ENCODE assay signal across 10 cellular contexts in the genomic region with DNA sequence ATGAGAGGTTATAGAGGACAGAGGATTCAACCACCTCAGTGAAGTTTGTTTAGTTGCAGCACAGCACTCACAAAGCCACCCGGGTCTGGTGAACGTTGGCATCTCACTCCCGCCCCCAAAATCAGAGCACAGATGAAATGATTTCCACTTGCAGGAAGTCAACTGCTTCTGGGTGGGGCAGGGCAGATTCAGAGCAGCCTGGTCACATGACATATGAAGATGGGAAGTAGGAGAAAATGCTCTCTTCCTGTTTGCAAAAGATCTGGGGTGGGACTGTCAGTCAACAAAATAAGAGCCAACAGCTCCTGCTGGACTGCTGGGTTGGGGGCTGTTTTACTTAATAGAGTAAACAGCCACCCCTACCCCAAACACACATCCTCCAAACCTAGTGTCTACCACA. TPM values are rescaled to one million over a fixed set of nuclear protein-coding genes. Genes with fewer than 3 reads are reported as not detected.
DNase-seq lines count a peak whose midpoint lies in the region; ATAC-seq, FAIRE-seq and TF ChIP-seq lines count a peak whose summit lies in the region.
"Had no signal": no experiment of that assay in that cellular context is flagged by ENCODE, and none has a peak within 500 bp of the region (broad histone marks: within the 10 kb centered on the region; RNA-seq: fewer than 3 reads in every experiment).

No MANE protein-coding gene starts in this region.

- peaks cover 5 to 6% of the 10 kb centered on the region in 2 donors for H3K9me3 Mint-ChIP-seq in activated naive CD4-positive, alpha-beta T cell treated with anti-CD3 and anti-CD28 coated beads, Interleukin-2, amount 50 U/mL, for 72 hours
- H3K9me3 Mint-ChIP-seq: WTC11 had no signal

- no peaks in the 10 kb centered on the region for H3K27me3 ChIP-seq in spleen (replicated peaks in 1 of 7)

- peak overlapping the region in 6 of 8 donors; percentile 3 to 84 (median 66) for H3K27ac ChIP-seq in spleen

- intact Hi-C loops in spleen (cut with DNase I; ENCODE audit: low total_unique reads) = no loop called here

- DNase-seq in CMK (ENCODE audit: low read depth) (peak; percentile 57), SW480 (ENCODE audit: low spot score) (peak; percentile 7), spleen (peak; percentile 76), D721Med (ENCODE audit: insufficient read length, low spot score) (no peak), GM19239 (ENCODE audit: insufficient read length, low spot score) (no peak), RPMI8226 (no peak)
- DNase-seq in activated naive CD4-positive, alpha-beta T cell treated with anti-CD3 and anti-CD28 coated beads, Interleukin-2, amount 50 U/mL, for 72 hours (ENCODE audit: low spot score in 2 of 2) = no peak

- TF ChIP-seq CTCF in spleen (IDR thresholded peaks at IDR 0.05 in 8 of 11, conservative IDR thresholded peaks at IDR 0.05 in 3 of 11) (no peak), D721Med (IDR thresholded peaks at IDR 0.05; ENCODE audit: insufficient read depth, missing control alignments) (no peak)

- H3K9me3 ChIP-seq in spleen = no peaks in the 10 kb centered on the region

- peak overlapping the region in 5 of 8 donors; percentile 6 to 46 (median 20) for H3K4me3 ChIP-seq in spleen

- peak overlapping the region; percentile 27 to 79 for H3K27ac Mint-ChIP-seq in activated naive CD4-positive, alpha-beta T cell treated with anti-CD3 and anti-CD28 coated beads, Interleukin-2, amount 50 U/mL, for 72 hours

- FAIRE-seq in D721Med (lab: Jason Lieb, UNC) (no peak), GM19239 (lab: Jason Lieb, UNC) (no peak)
- FAIRE-seq: H1 had no signal

- 6 to 18% (median 7%) methylated on average over 3 of the region's 3 CpGs for WGBS in spleen, 5 donors

- TF ChIP-seq POLR2A in spleen (IDR thresholded peaks at IDR 0.05) = no peak

- H3K36me3 ChIP-seq in spleen = peaks cover 3 to 68% (median 15%) of the 10 kb centered on the region in 6 donors

- peak; percentile 57 to 70 for ATAC-seq in activated naive CD4-positive, alpha-beta T cell treated with anti-CD3 and anti-CD28 coated beads, Interleukin-2, amount 50 U/mL, for 72 hours
- no peak for ATAC-seq in GM21619 (IDR thresholded peaks at IDR 0.05; ENCODE audit: unreplicated experiment)
- ATAC-seq: WTC11 had no signal

- H3K4me1 ChIP-seq in spleen = peaks cover 0 to 29% (median 12%) of the 10 kb centered on the region in 6 donors

- peaks cover 13 to 16% of the 10 kb centered on the region in 2 donors for H3K36me3 Mint-ChIP-seq in activated naive CD4-positive, alpha-beta T cell treated with anti-CD3 and anti-CD28 coated beads, Interleukin-2, amount 50 U/mL, for 72 hours

RNA-seq across cellular contexts. Expression of a gene that starts 43.2 kb away (rescaled TPM):
- total RNA-seq in activated naive CD4-positive, alpha-beta T cell treated with anti-CD3 and anti-CD28 coated beads, Interleukin-2, amount 50 U/mL, for 72 hours = not detected
- total RNA-seq in spleen = under 1 TPM in 3 of 7 donors, not detected in 4; 0.13 to 0.47 (median 0.23) TPM
- under 1 TPM; 0.03 to 0.51 (median 0.43) TPM for polyA plus RNA-seq in spleen
- total RNA-seq: H1 had no signal

Comparison
In these comparisons a context has a peak if more than half of its experiments do, and no peak if none do; other contexts are left out.
1. DNase-seq: peak in CMK (single experiment), SW480 (single experiment) and spleen (single experiment); none in activated naive CD4-positive, alpha-beta T cell treated with anti-CD3 and anti-CD28 coated beads, Interleukin-2, amount 50 U/mL, for 72 hours (0 of 2), D721Med (single experiment), GM19239 (single experiment) and RPMI8226 (single experiment).